ENCODE assay signal across 9 cellular contexts in the genomic region with DNA sequence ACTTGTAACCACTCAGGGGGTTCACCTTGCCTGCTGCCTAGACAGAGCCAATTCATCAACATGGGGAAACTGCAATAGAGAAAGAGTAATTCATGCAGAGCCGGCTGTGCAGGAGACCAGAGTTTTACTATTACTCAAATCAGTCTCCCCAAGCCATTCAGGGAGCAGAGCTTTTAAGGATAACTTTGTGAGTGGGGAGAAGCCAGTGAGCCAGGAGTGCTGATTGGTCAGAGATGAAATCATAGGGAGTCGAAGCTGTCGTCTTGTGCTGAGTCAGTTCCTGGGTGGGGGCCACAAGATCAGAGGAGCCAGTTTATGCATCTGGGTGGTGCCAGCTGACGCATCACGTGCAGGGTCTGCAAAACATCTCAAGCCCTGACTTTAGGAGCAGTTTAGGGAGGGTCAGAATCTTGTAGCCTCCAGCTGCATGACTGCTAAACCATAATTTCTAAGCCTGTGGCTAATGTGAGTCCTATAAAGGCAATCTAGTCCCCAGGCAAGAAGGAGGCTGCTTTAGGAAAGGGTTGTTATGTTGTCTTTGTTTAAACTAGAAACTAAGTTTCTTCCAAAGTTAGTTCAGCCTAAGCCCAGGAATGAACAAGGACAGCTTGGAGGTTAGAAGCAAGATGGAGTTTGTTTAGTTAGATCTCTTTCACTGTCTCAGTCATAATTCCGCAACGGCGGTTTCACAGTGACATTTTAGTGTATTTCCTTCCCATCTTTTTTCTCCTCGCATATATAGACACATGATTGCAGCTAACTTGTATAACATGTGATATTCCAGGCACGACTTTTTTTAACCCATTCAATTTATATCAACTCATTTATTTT.
A peak's percentile ranks its signal among the peaks of the same experiment; 100 is the strongest.
DNase-seq lines count a peak whose midpoint lies in the region; ATAC-seq and TF ChIP-seq lines count a peak whose summit lies in the region.
"Had no signal": no experiment of that assay in that cellular context is flagged by ENCODE, and none has a peak within 500 bp of the region (broad histone marks: within the 10 kb centered on the region; RNA-seq: fewer than 3 reads in every experiment).

No MANE protein-coding gene starts in this region.

- H3K27me3 ChIP-seq in left ventricle myocardium inferior (ENCODE audit: low read depth) (no peaks in the 10 kb centered on the region), foreskin keratinocyte (no peaks in the 10 kb centered on the region)
- H3K27me3 ChIP-seq: ovary had no signal

- peaks cover 16% of the 10 kb centered on the region for H3K4me1 Mint-ChIP-seq in activated CD8-positive, alpha-beta T cell treated with anti-CD3 and anti-CD28 coated beads for 36 hours (ENCODE audit: low read depth)
- peaks cover 23% of the 10 kb centered on the region for H3K4me1 Mint-ChIP-seq in stimulated activated memory B cell treated with anti-CD40 and anti-IgM and Interleukin-4, amounts not matched to agents 10 μg/mL and 1 μg/mL and 100 μg/mL, for 72 hours

- H3K9me3 Mint-ChIP-seq in activated CD8-positive, alpha-beta T cell treated with anti-CD3 and anti-CD28 coated beads for 36 hours, result no peaks in the 10 kb centered on the region
- no peaks in the 10 kb centered on the region for H3K9me3 Mint-ChIP-seq in stimulated activated memory B cell treated with anti-CD40 and anti-IgM and Interleukin-4, amounts not matched to agents 10 μg/mL and 1 μg/mL and 100 μg/mL, for 72 hours

- CTCF ChIA-PET in activated CD8-positive, alpha-beta T cell treated with anti-CD3 and anti-CD28 coated beads for 36 hours (lab: Charles Lee), result interaction anchor here (1.4 to 1.6 kb wide), 2 partner anchors 13 to 26 kb away, joined by 3 read pairs; no protein-coding TSS in a partner anchor

- ATAC-seq in left cardiac atrium, result no peak
- ATAC-seq in activated CD8-positive, alpha-beta T cell treated with anti-CD3 and anti-CD28 coated beads for 36 hours, result peak; percentile 81
- ATAC-seq in foreskin keratinocyte, result peak; percentile 69
- ATAC-seq in HG02759 (IDR thresholded peaks at IDR 0.05; ENCODE audit: unreplicated experiment), result no peak
- ATAC-seq in HG03354 (IDR thresholded peaks at IDR 0.05; ENCODE audit: poor library complexity, severe bottlenecking, unreplicated experiment), result no peak
- ATAC-seq in stimulated activated memory B cell treated with anti-CD40 and anti-IgM and Interleukin-4, amounts not matched to agents 10 μg/mL and 1 μg/mL and 100 μg/mL, for 72 hours, result no peak

- no peaks in the 10 kb centered on the region for H3K27me3 Mint-ChIP-seq in activated CD8-positive, alpha-beta T cell treated with anti-CD3 and anti-CD28 coated beads for 36 hours
- H3K27me3 Mint-ChIP-seq in stimulated activated memory B cell treated with anti-CD40 and anti-IgM and Interleukin-4, amounts not matched to agents 10 μg/mL and 1 μg/mL and 100 μg/mL, for 72 hours, result peaks cover 67% of the 10 kb centered on the region

- peaks cover 3% of the 10 kb centered on the region for H3K9me3 ChIP-seq in left ventricle myocardium inferior (replicated peaks)
- H3K9me3 ChIP-seq: ovary had no signal

- no peak overlapping the region for H3K27ac ChIP-seq in left ventricle myocardium inferior (replicated peaks)
- peak overlapping the region; percentile 86 for H3K27ac ChIP-seq in foreskin keratinocyte
- H3K27ac ChIP-seq: ovary had no signal

- no peak overlapping the region for H3K4me3 Mint-ChIP-seq in activated CD8-positive, alpha-beta T cell treated with anti-CD3 and anti-CD28 coated beads for 36 hours
- no peak overlapping the region for H3K4me3 Mint-ChIP-seq in stimulated activated memory B cell treated with anti-CD40 and anti-IgM and Interleukin-4, amounts not matched to agents 10 μg/mL and 1 μg/mL and 100 μg/mL, for 72 hours

- POLR2A ChIA-PET in activated CD8-positive, alpha-beta T cell treated with anti-CD3 and anti-CD28 coated beads for 36 hours (lab: Charles Lee), result interaction anchor here (0.6 to 1.4 kb wide), 3 partner anchors 9 to 60 kb away, joined by 3 to 4 read pairs (median 3); no protein-coding TSS in a partner anchor

- intact Hi-C loops in left cardiac atrium (cut with DNase I) (no loop called here), left ventricle myocardium inferior (cut with micrococcal nuclease) (no loop called here)
- intact Hi-C loops in activated CD8-positive, alpha-beta T cell treated with anti-CD3 and anti-CD28 coated beads for 36 hours (cut with micrococcal nuclease), result no loop called here

- H3K27ac Mint-ChIP-seq in activated CD8-positive, alpha-beta T cell treated with anti-CD3 and anti-CD28 coated beads for 36 hours, result no peak overlapping the region
- no peak overlapping the region for H3K27ac Mint-ChIP-seq in stimulated activated memory B cell treated with anti-CD40 and anti-IgM and Interleukin-4, amounts not matched to agents 10 μg/mL and 1 μg/mL and 100 μg/mL, for 72 hours

- H3K4me3 ChIP-seq in left ventricle myocardium inferior, result no peak overlapping the region
- H3K4me3 ChIP-seq: ovary had no signal

- no peaks in the 10 kb centered on the region for H3K36me3 ChIP-seq in left ventricle myocardium inferior
- H3K36me3 ChIP-seq: ovary had no signal

- no peaks in the 10 kb centered on the region for H3K36me3 Mint-ChIP-seq in activated CD8-positive, alpha-beta T cell treated with anti-CD3 and anti-CD28 coated beads for 36 hours (ENCODE audit: low read depth)
- H3K36me3 Mint-ChIP-seq in stimulated activated memory B cell treated with anti-CD40 and anti-IgM and Interleukin-4, amounts not matched to agents 10 μg/mL and 1 μg/mL and 100 μg/mL, for 72 hours, result no peaks in the 10 kb centered on the region

- H3K4me1 ChIP-seq in left ventricle myocardium inferior (peaks cover 7% of the 10 kb centered on the region), foreskin keratinocyte (peaks cover 38% of the 10 kb centered on the region)

- TF ChIP-seq CTCF in left ventricle myocardium inferior (IDR thresholded peaks at IDR 0.05; ENCODE audit: borderline replicate concordance), result no peak
- no peak for TF ChIP-seq CTCF in activated CD8-positive, alpha-beta T cell treated with anti-CD3 and anti-CD28 coated beads for 36 hours (IDR thresholded peaks at IDR 0.05)
- TF ChIP-seq CTCF in foreskin keratinocyte (conservative IDR thresholded peaks at IDR 0.05), result no peak

- DNase-seq in left cardiac atrium (peak; percentile 60), left ventricle myocardium inferior (no peak), foreskin keratinocyte (peak; percentile 88 to 98)
- DNase-seq in activated CD8-positive, alpha-beta T cell treated with anti-CD3 and anti-CD28 coated beads for 36 hours, result peak; percentile 84
- peak; percentile 28 for DNase-seq in stimulated activated CD8-positive, alpha-beta memory T cell treated with anti-CD3 and anti-CD28 coated beads, Interleukin-7, amount 100 ng/mL, for 24 hours (ENCODE audit: low read depth)

Comparison
In these comparisons a context has a peak if more than half of its experiments do, and no peak if none do; other contexts are left out.
1. ATAC-seq: peak in activated CD8-positive, alpha-beta T cell treated with anti-CD3 and anti-CD28 coated beads for 36 hours (single experiment) and foreskin keratinocyte (single experiment); none in left cardiac atrium (0 of 2), HG02759 (single experiment), HG03354 (single experiment) and stimulated activated memory B cell treated with anti-CD40 and anti-IgM and Interleukin-4, amounts not matched to agents 10 μg/mL and 1 μg/mL and 100 μg/mL, for 72 hours (single experiment).